Comparison of ENCODE assay signal across 8 cellular contexts in genomic region chr4:107036602-107037151, GRCh38. TPM values are rescaled to one million over a fixed set of nuclear protein-coding genes. Genes with fewer than 3 reads are reported as not detected.
DNase-seq lines count a peak whose midpoint lies in the region; ATAC-seq and TF ChIP-seq lines count a peak whose summit lies in the region.

No MANE protein-coding gene starts in this region.

- no peak overlapping the region for H3K9ac ChIP-seq in mammary epithelial cell (ENCODE audit: insufficient read depth, low read length)

- peak overlapping the region; percentile 47 for H2AFZ ChIP-seq in mammary epithelial cell (ENCODE audit: low read depth, low read length)

- peak overlapping the region; percentile 89 for H3K4me2 ChIP-seq in mammary epithelial cell (ENCODE audit: insufficient read depth, low read depth, low read length)

- peak overlapping the region; percentile 60 for H3K4me3 ChIP-seq in AG04449 (ENCODE audit: low read depth, low read length)
- H3K4me3 ChIP-seq in mammary epithelial cell (replicated peaks in 1 of 3; ENCODE audit: insufficient read depth in 1 of 3, low read depth in 2 of 3, low read length in 3 of 3) = peak overlapping the region in 2 of 3 experiments; percentile 15 to 43

- CTCF ChIA-PET in AG04449 (lab: Yijun Ruan, JAX) = interaction anchor here (0.9 to 3.9 kb wide), 6 partner anchors 10 to 149 kb away, joined by 3 to 21 read pairs (median 3); no protein-coding TSS in a partner anchor
- CTCF ChIA-PET in mammary epithelial cell (lab: Charles Lee; ENCODE audit: low non-redundant PET) = interaction anchor here (0.7 kb wide), 2 partner anchors 57 to 483 kb away, joined by 3 to 6 read pairs; no protein-coding TSS in a partner anchor

- TF ChIP-seq CTCF in AG04449 (IDR thresholded peaks at IDR 0.05; ENCODE audit: insufficient read depth, low read length, missing control alignments) (no peak), mammary epithelial cell (conservative IDR thresholded peaks at IDR 0.05 in 1 of 2, IDR thresholded peaks at IDR 0.05 in 1 of 2; ENCODE audit: extremely low read depth in 1 of 2, insufficient read depth in 1 of 2, low read depth in 1 of 2, low read length in 2 of 2) (no peak)

- dilution Hi-C loops in mammary epithelial cell (cut with HindIII; ENCODE audit: low sequenced_read_pairs) = no loop called here

- intact Hi-C loops in mammary epithelial cell (cut with micrococcal nuclease) = loop anchor here (5.0 kb wide), 2 partner anchors 146 to 631 kb away; no protein-coding TSS in a partner anchor

- no peaks in the 10 kb centered on the region for H3K79me2 ChIP-seq in mammary epithelial cell (ENCODE audit: insufficient read depth, low read length)

- ATAC-seq in HG02870 (IDR thresholded peaks at IDR 0.05; ENCODE audit: unreplicated experiment) (peak; percentile 13), HG03439 (IDR thresholded peaks at IDR 0.05; ENCODE audit: unreplicated experiment) (no peak), HG03095 (IDR thresholded peaks at IDR 0.05; ENCODE audit: unreplicated experiment) (no peak)

- no peaks in the 10 kb centered on the region for H4K20me1 ChIP-seq in mammary epithelial cell (ENCODE audit: insufficient read depth, low read length)

- H3K4me1 ChIP-seq in mammary epithelial cell (ENCODE audit: insufficient read depth, low read length) = peaks cover 14% of the 10 kb centered on the region

- in situ Hi-C loops in mammary epithelial cell (cut with MboI; ENCODE audit: low sequenced_read_pairs in 2 of 2) = no loop called here

- BruUV-seq in mammary epithelial cell (replicated peaks; lab: Mats Ljungman, UMichigan) = no TSS peak

- no peaks in the 10 kb centered on the region for H3K36me3 ChIP-seq in mammary epithelial cell (ENCODE audit: insufficient read depth, low read length)

- no peaks in the 10 kb centered on the region for H3K9me3 ChIP-seq in mammary epithelial cell (replicated peaks; ENCODE audit: insufficient read depth, low read length)

- no peak overlapping the region for H3K27ac ChIP-seq in mammary epithelial cell (ENCODE audit: insufficient read depth, low read depth, low read length)

- peaks cover 39% of the 10 kb centered on the region for H3K27me3 ChIP-seq in mammary epithelial cell (ENCODE audit: insufficient read depth, low read length)

- DNase-seq in AG04449 (ENCODE audit: low read depth, low spot score) (no peak), mammary epithelial cell (no peak), myocyte (ENCODE audit: low read depth) (peak; percentile 12), NCI-H1694 treated with DMSO at 0.1 percent for 48 hours (lab: John Stamatoyannopoulos, UW) (no peak), MV-4-11 (lab: John Stamatoyannopoulos, UW) (no peak)

- 10% methylated on average over 8 of the region's 18 CpGs for WGBS in mammary epithelial cell (ENCODE audit: low coverage, missing lambda C conversion rate)

- POLR2A ChIA-PET in AG04449 (lab: Yijun Ruan, JAX) = no interaction called here

RNA-seq across cellular contexts. Expression of gene DKK2, which starts 0.6 kb away (rescaled TPM):
- under 1 TPM in 1 of 2 donors, not detected in 1; 0.17 TPM for total RNA-seq in mammary epithelial cell
- not detected for polyA plus RNA-seq in mammary epithelial cell
- not detected for polyA minus RNA-seq in mammary epithelial cell
- 0.11 and 0.21 TPM in 2 replicates for total RNA-seq in myocyte
- 17.7 TPM for polyA plus RNA-seq in myocyte (2012)
